24 cellular contexts compared by ENCODE assay signal in genomic region chr14:64298773-64299172, GRCh38. TPM values are rescaled to one million over a fixed set of nuclear protein-coding genes. Genes with fewer than 3 reads are reported as not detected.
DNase-seq lines count a peak whose midpoint lies in the region; ATAC-seq, FAIRE-seq and TF ChIP-seq lines count a peak whose summit lies in the region.
"Had no signal": no experiment of that assay in that cellular context is flagged by ENCODE, and none has a peak within 500 bp of the region (broad histone marks: within the 10 kb centered on the region; RNA-seq: fewer than 3 reads in every experiment).

No MANE protein-coding gene starts in this region.

- no peaks in the 10 kb centered on the region for H3K9me3 ChIP-seq in BE2C
- H3K9me3 ChIP-seq: heart right ventricle, thoracic aorta had no signal

- FAIRE-seq in urothelium cell line (lab: Jason Lieb, UNC), result no peak
- FAIRE-seq: endometrium had no signal

- TF ChIP-seq CTCF in BE2C (IDR thresholded peaks at IDR 0.05; ENCODE audit: low read depth, low read length) (0 out of 2 replicates have a peak, but pooled peaks have one; percentile 15), GM12864 (IDR thresholded peaks at IDR 0.05; ENCODE audit: low read depth, low read length, missing control alignments) (peak; percentile 3), fibroblast of pulmonary artery (IDR thresholded peaks at IDR 0.05; ENCODE audit: low read length, missing control alignments) (peak; percentile 3)

- no peak overlapping the region for H3K4me3 ChIP-seq in BE2C (ENCODE audit: low read depth, low read length)
- H3K4me3 ChIP-seq in GM12864 (ENCODE audit: low read depth, low read length), result no peak overlapping the region
- H3K4me3 ChIP-seq in fibroblast of pulmonary artery (replicated peaks; ENCODE audit: low read depth, low read length), result no peak overlapping the region
- H3K4me3 ChIP-seq: coronary artery, heart right ventricle, thoracic aorta had no signal

- H3K27me3 ChIP-seq in BE2C, result peaks cover 5% of the 10 kb centered on the region

- ATAC-seq in GM21786 (IDR thresholded peaks at IDR 0.05; ENCODE audit: unreplicated experiment), result no peak
- no peak for ATAC-seq in HG02840 (IDR thresholded peaks at IDR 0.05; ENCODE audit: low FRiP score, unreplicated experiment)
- ATAC-seq: activated naive CD8-positive, alpha-beta T cell treated with anti-CD3 and anti-CD28 coated beads, Interleukin-2, amount 50 U/mL, for 24 hours; heart right ventricle; left lobe of liver; natural killer cell treated with Interleukin-12 subunit alpha and Interleukin-12 subunit beta and Interleukin-15 and Interleukin-18, amount 100 ng/mL, for 72 hours had no signal

- no peaks in the 10 kb centered on the region for H3K36me3 ChIP-seq in BE2C
- H3K36me3 ChIP-seq: heart right ventricle, thoracic aorta had no signal

- no peaks in the 10 kb centered on the region for H3K4me1 ChIP-seq in BE2C

- DNase-seq in BE2C (no peak), GM12864 (ENCODE audit: low read depth) (no peak), OCI-M1 (lab: John Stamatoyannopoulos, UW) (peak; percentile 15), fibroblast of pulmonary artery (ENCODE audit: low read depth) (peak; percentile 16), urothelium cell line (ENCODE audit: low spot score) (no peak)
- no peak for DNase-seq in activated CD4-positive, alpha-beta T cell treated with anti-CD3 and anti-CD28 coated beads, Interleukin-2, amount 50 U/mL, for 48 hours
- DNase-seq: activated CD8-positive, alpha-beta memory T cell treated with anti-CD3 and anti-CD28 coated beads, Interleukin-2, amount 50 U/mL, for 48 hours; activated naive CD8-positive, alpha-beta T cell treated with anti-CD3 and anti-CD28 coated beads, Interleukin-2, amount 50 U/mL, for 24 hours; GOT3; heart right ventricle; midbrain; NCI-H1105; NCI-H2107; NCI-H69; SHP77; stimulated activated CD4-positive, alpha-beta T cell treated with anti-CD3 and anti-CD28 coated beads, Interleukin-2, amount 100 ng/mL, for 24 hours; stimulated activated naive CD4-positive, alpha-beta T cell had no signal

RNA-seq across cellular contexts. Expression of gene ESR2, which starts 4.6 kb away (rescaled TPM):
- polyA plus RNA-seq in BE2C (2012; ENCODE audit: insufficient read depth, insufficient read length, low read depth), result 0.49 TPM

Comparison
In these comparisons a context has a peak if more than half of its experiments do, and no peak if none do; other contexts are left out.
1. DNase-seq: peak in OCI-M1 (single experiment) and fibroblast of pulmonary artery (single experiment); none in BE2C (single experiment), GM12864 (single experiment), activated CD4-positive, alpha-beta T cell treated with anti-CD3 and anti-CD28 coated beads, Interleukin-2, amount 50 U/mL, for 48 hours (0 of 2) and urothelium cell line (single experiment).
2. Peak in every context shown above with its lines, with median percentiles within 50 percentile points of each other: CTCF ChIP-seq.